Comparison of ENCODE assay signal across 8 cellular contexts in the genomic region with DNA sequence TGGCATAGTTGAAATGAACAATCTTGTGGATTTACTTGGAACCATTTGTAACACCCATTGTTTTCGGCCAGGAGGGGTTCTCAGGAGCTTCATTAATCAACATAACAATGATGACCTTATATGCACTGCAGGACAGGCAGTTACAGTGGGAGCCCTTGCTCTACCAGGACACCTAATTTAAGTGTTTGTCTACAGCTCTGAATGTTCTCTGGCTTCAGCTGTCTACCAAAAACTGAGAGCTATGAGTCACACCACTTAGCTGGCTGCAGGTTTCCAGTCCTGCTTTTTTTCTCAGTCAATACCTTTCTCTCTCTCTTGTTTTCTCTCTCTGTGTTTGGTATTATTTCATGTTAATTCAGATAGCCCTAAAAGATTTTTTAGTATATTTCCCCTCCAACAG.
DNase-seq lines count a peak whose midpoint lies in the region; ATAC-seq, FAIRE-seq and TF ChIP-seq lines count a peak whose summit lies in the region.

No MANE protein-coding gene starts in this region.

- no peak overlapping the region for H3K4me3 Mint-ChIP-seq in GM23338

- peaks cover 12% of the 10 kb centered on the region for H3K9me2 ChIP-seq in GM23338 (ENCODE audit: insufficient read depth)

- DNase-seq in COLO668 (lab: John Stamatoyannopoulos, UW; ENCODE audit: unreplicated experiment): peak; percentile 72
- DNase-seq in GM23338 (ENCODE audit: low spot score): peak; percentile 27
- DNase-seq in RPMI7951 (ENCODE audit: low read depth): peak; percentile 48
- DNase-seq in Peyer's patch: no peak
- no peak for DNase-seq in effector CD4-positive, alpha-beta T cell
- DNase-seq in GM12891 (ENCODE audit: insufficient read length, low spot score): no peak

- H3K27ac ChIP-seq in GM23338 (ENCODE audit: low read depth) (no peak overlapping the region), Peyer's patch (peak overlapping the region in 1 of 4 donors; percentile 68)

- no peak for TF ChIP-seq CTCF in GM23338 (conservative IDR thresholded peaks at IDR 0.05; ENCODE audit: low read depth in 2 of 2)
- no peak for TF ChIP-seq CTCF in Peyer's patch (IDR thresholded peaks at IDR 0.05)

- H2AFZ ChIP-seq in GM23338: no peak overlapping the region

- H3K36me3 ChIP-seq in GM23338 (ENCODE audit: insufficient read depth) (no peaks in the 10 kb centered on the region), Peyer's patch (no peaks in the 10 kb centered on the region)

- H3K79me2 ChIP-seq in GM23338 (replicated peaks; ENCODE audit: insufficient read depth): no peaks in the 10 kb centered on the region

- H3K4me3 ChIP-seq in GM23338: no peak overlapping the region
- no peak overlapping the region for H3K4me3 ChIP-seq in Peyer's patch

- H3K9me3 Mint-ChIP-seq in GM23338: 0 out of 3 replicates have a peak, but pooled peaks cover 3% of the 10 kb centered on the region

- no peaks in the 10 kb centered on the region for H3F3A ChIP-seq in GM23338 (replicated peaks; ENCODE audit: low read depth)

- H3K27ac Mint-ChIP-seq in GM23338: no peak overlapping the region

- no peaks in the 10 kb centered on the region for H3K27me3 Mint-ChIP-seq in GM23338 (ENCODE audit: insufficient read depth, low read depth, poor library complexity)

- H3K4me2 ChIP-seq in GM23338: no peak overlapping the region

- 0 out of 2 replicates have a peak, but pooled peaks cover 3% of the 10 kb centered on the region for H3K4me1 ChIP-seq in GM23338 (ENCODE audit: insufficient read depth)
- peaks cover 0 to 5% (median 0%) of the 10 kb centered on the region in 4 donors for H3K4me1 ChIP-seq in Peyer's patch

- no peak for TF ChIP-seq POLR2A in Peyer's patch (IDR thresholded peaks at IDR 0.05)
- TF ChIP-seq POLR2A in GM12891 (IDR thresholded peaks at IDR 0.05; ENCODE audit: low read depth, low read length): no peak

- no peaks in the 10 kb centered on the region for H4K20me1 ChIP-seq in GM23338 (replicated peaks; ENCODE audit: insufficient read depth)

- H3K27me3 ChIP-seq in GM23338 (ENCODE audit: insufficient read depth): no peaks in the 10 kb centered on the region
- no peaks in the 10 kb centered on the region for H3K27me3 ChIP-seq in Peyer's patch

- peak; percentile 68 for ATAC-seq in GM23338
- ATAC-seq in GM19324 (IDR thresholded peaks at IDR 0.05; ENCODE audit: low FRiP score, unreplicated experiment): no peak

- H3K36me3 Mint-ChIP-seq in GM23338 (ENCODE audit: low read depth): no peaks in the 10 kb centered on the region

- peaks cover 21% of the 10 kb centered on the region for H3K4me1 Mint-ChIP-seq in GM23338

- FAIRE-seq in islet of Langerhans (lab: Jason Lieb, UNC): peak; percentile 96
- no peak for FAIRE-seq in GM12891 (lab: Jason Lieb, UNC)

- no peaks in the 10 kb centered on the region for H3K9me3 ChIP-seq in Peyer's patch

TF ChIP-seq in GM23338, 12 proteins besides CTCF, POLR2A, EP300 and RAD21 (continues in another document):
- TF ChIP-seq JUNB (IDR thresholded peaks at IDR 0.05; ENCODE audit: unreplicated experiment): no peak

TF ChIP-seq in GM12891, 5 proteins besides CTCF, POLR2A, EP300 and RAD21:
- no peak for TF ChIP-seq POLR2AphosphoS5 (IDR thresholded peaks at IDR 0.05; ENCODE audit: low read depth, low read length)
- no peak for TF ChIP-seq TAF1 (IDR thresholded peaks at IDR 0.05; ENCODE audit: low read depth, low read length)
- TF ChIP-seq POU2F2 (IDR thresholded peaks at IDR 0.05; ENCODE audit: low read depth, low read length): no peak

Comparison
In these comparisons a context has a peak if more than half of its experiments do, and no peak if none do; other contexts are left out.
1. DNase-seq: peak in COLO668 (single experiment), GM23338 (single experiment) and RPMI7951 (single experiment); none in Peyer's patch (0 of 3), effector CD4-positive, alpha-beta T cell (single experiment) and GM12891 (single experiment).